18 cellular contexts compared by ENCODE assay signal in genomic region chr1:118158918-118159317, GRCh38. TPM values are rescaled to one million over a fixed set of nuclear protein-coding genes. Genes with fewer than 3 reads are reported as not detected.
A peak's percentile ranks its signal among the peaks of the same experiment; 100 is the strongest.
DNase-seq lines count a peak whose midpoint lies in the region; ATAC-seq and TF ChIP-seq lines count a peak whose summit lies in the region.
"Had no signal": no experiment of that assay in that cellular context is flagged by ENCODE, and none has a peak within 500 bp of the region (broad histone marks: within the 10 kb centered on the region; RNA-seq: fewer than 3 reads in every experiment).

No MANE protein-coding gene starts in this region.

- no peaks in the 10 kb centered on the region for H3K9me3 Mint-ChIP-seq in chondrocyte (ENCODE audit: low read depth)
- H3K9me3 Mint-ChIP-seq: activated T-cell treated with anti-CD3 and anti-CD28 coated beads, Interleukin-2, amount 50 U/mL, for 4 hours had no signal

- no peaks in the 10 kb centered on the region for H3K4me1 ChIP-seq in left lung
- peaks cover 0 to 10% (median 0%) of the 10 kb centered on the region in 4 donors for H3K4me1 ChIP-seq in tibial nerve
- H3K4me1 ChIP-seq: BLaER1 treated with 17β-estradiol and CSF1 and Interleukin-3, amounts not matched to agents 10 nM and 100 nM; left ventricle myocardium inferior; right atrium auricular region had no signal

- H3K4me1 Mint-ChIP-seq in chondrocyte (ENCODE audit: low read depth): peaks cover 55% of the 10 kb centered on the region
- H3K4me1 Mint-ChIP-seq: T-helper 17 cell had no signal

- no peaks in the 10 kb centered on the region for H3K9me3 ChIP-seq in left lung
- H3K9me3 ChIP-seq in tibial nerve: no peaks in the 10 kb centered on the region
- H3K9me3 ChIP-seq: BLaER1 treated with 17β-estradiol and CSF1 and Interleukin-3, amounts not matched to agents 10 nM and 100 nM; left ventricle myocardium inferior; right atrium auricular region had no signal

- H3K4me3 Mint-ChIP-seq in chondrocyte (ENCODE audit: unreplicated experiment): no peak overlapping the region
- H3K4me3 Mint-ChIP-seq: activated T-cell treated with anti-CD3 and anti-CD28 coated beads, Interleukin-2, amount 50 U/mL, for 4 hours; natural killer cell treated with Interleukin-12 subunit alpha and Interleukin-12 subunit beta and Interleukin-15 and Interleukin-18, amount 100 ng/mL, for 72 hours; T-helper 17 cell had no signal

- TF ChIP-seq POLR2A in tibial nerve (IDR thresholded peaks at IDR 0.05): no peak

- H3K27me3 Mint-ChIP-seq in chondrocyte (ENCODE audit: low read depth): no peaks in the 10 kb centered on the region
- H3K27me3 Mint-ChIP-seq: natural killer cell treated with Interleukin-12 subunit alpha and Interleukin-12 subunit beta and Interleukin-15 and Interleukin-18, amount 100 ng/mL, for 72 hours had no signal

- no peak for TF ChIP-seq EP300 in tibial nerve (IDR thresholded peaks at IDR 0.05)

- peak overlapping the region; percentile 84 for H3K27ac Mint-ChIP-seq in chondrocyte (ENCODE audit: unreplicated experiment)
- H3K27ac Mint-ChIP-seq: natural killer cell treated with Interleukin-12 subunit alpha and Interleukin-12 subunit beta and Interleukin-15 and Interleukin-18, amount 100 ng/mL, for 72 hours; T-helper 17 cell had no signal

- H3K36me3 ChIP-seq in left lung: no peaks in the 10 kb centered on the region
- H3K36me3 ChIP-seq in tibial nerve: no peaks in the 10 kb centered on the region
- H3K36me3 ChIP-seq: BLaER1 treated with 17β-estradiol and CSF1 and Interleukin-3, amounts not matched to agents 10 nM and 100 nM; left ventricle myocardium inferior; right atrium auricular region had no signal

- ATAC-seq in left lung (peak; percentile 52), GM19328 (IDR thresholded peaks at IDR 0.05; ENCODE audit: unreplicated experiment) (no peak)
- ATAC-seq: activated T-cell treated with anti-CD3 and anti-CD28 coated beads, Interleukin-2, amount 50 U/mL, for 4 hours; natural killer cell treated with Interleukin-12 subunit alpha and Interleukin-12 subunit beta and Interleukin-15 and Interleukin-18, amount 100 ng/mL, for 72 hours; T-helper 17 cell had no signal

- no peaks in the 10 kb centered on the region for H3K27me3 ChIP-seq in left lung
- no peaks in the 10 kb centered on the region for H3K27me3 ChIP-seq in tibial nerve
- H3K27me3 ChIP-seq: BLaER1 treated with 17β-estradiol and CSF1 and Interleukin-3, amounts not matched to agents 10 nM and 100 nM; right atrium auricular region had no signal

- H3K27ac ChIP-seq in left lung (no peak overlapping the region), tibial nerve (no peak overlapping the region)
- H3K27ac ChIP-seq: BLaER1 treated with 17β-estradiol and CSF1 and Interleukin-3, amounts not matched to agents 10 nM and 100 nM; left ventricle myocardium inferior; right atrium auricular region had no signal

- 45 to 68% methylated on average over 1 of the region's 1 CpG for WGBS in tibial nerve, 2 donors

- TF ChIP-seq CTCF in chondrocyte (IDR thresholded peaks at IDR 0.05): no peak
- no peak for TF ChIP-seq CTCF in left lung (IDR thresholded peaks at IDR 0.05)
- no peak for TF ChIP-seq CTCF in tibial nerve (IDR thresholded peaks at IDR 0.05)

- intact Hi-C loops in left lung (cut with DNase I): no loop called here

- H3K36me3 Mint-ChIP-seq in chondrocyte (ENCODE audit: low read depth): no peaks in the 10 kb centered on the region
- H3K36me3 Mint-ChIP-seq: natural killer cell treated with Interleukin-12 subunit alpha and Interleukin-12 subunit beta and Interleukin-15 and Interleukin-18, amount 100 ng/mL, for 72 hours had no signal

- no peak overlapping the region for H3K4me3 ChIP-seq in left lung
- H3K4me3 ChIP-seq in tibial nerve: no peak overlapping the region
- H3K4me3 ChIP-seq: BLaER1 treated with 17β-estradiol and CSF1 and Interleukin-3, amounts not matched to agents 10 nM and 100 nM; left ventricle myocardium inferior; right atrium auricular region had no signal

- peak; percentile 8 for DNase-seq in COLO829 (ENCODE audit: low spot score)
- peak; percentile 83 for DNase-seq in M059J (ENCODE audit: low read depth)
- no peak for DNase-seq in chondrocyte (ENCODE audit: low spot score)
- DNase-seq in left lung: no peak
- no peak for DNase-seq in tibial nerve (ENCODE audit: low spot score in 2 of 2)
- DNase-seq in medulla oblongata (ENCODE audit: extremely low spot score): no peak
- no peak for DNase-seq in NCI-H1694 (lab: John Stamatoyannopoulos, UW)
- DNase-seq: activated CD4-positive, alpha-beta T cell treated with anti-CD3 and anti-CD28 coated beads for 4 hours; activated T-cell treated with anti-CD3 and anti-CD28 coated beads, Interleukin-2, amount 50 U/mL, for 4 hours; effector memory CD4-positive, alpha-beta T cell; H7; left ventricle myocardium inferior; stimulated activated naive CD4-positive, alpha-beta T cell; T-helper 17 cell had no signal

RNA-seq across cellular contexts. Expression of gene SPAG17, which starts 26.1 kb away (rescaled TPM):
- not detected in 2 replicates for total RNA-seq in M059J (2014; rRNA removed; shearing (Covaris generic))
- total RNA-seq in chondrocyte (0.30 to 0.82 TPM in 2 of 3 replicates, not detected in the other), left lung (1 to 10 TPM; 1.3 to 4.1 TPM), tibial nerve (1 to 10 TPM in 2 of 4 donors, under 1 TPM in 2; under 0.01 to 4.2 (median 1.2) TPM)
- total RNA-seq: activated T-cell treated with anti-CD3 and anti-CD28 coated beads, Interleukin-2, amount 50 U/mL, for 4 hours; left ventricle myocardium inferior; T-helper 17 cell had no signal

Comparison
In these comparisons a context has a peak if more than half of its experiments do, and no peak if none do; other contexts are left out.
1. DNase-seq: peak in COLO829 (single experiment) and M059J (single experiment); none in chondrocyte (single experiment), left lung (0 of 2), tibial nerve (0 of 2), medulla oblongata (single experiment) and NCI-H1694 (single experiment).